27 cellular contexts compared by ENCODE assay signal in genomic region chr14:60197629-60198318, GRCh38. TPM values are rescaled to one million over a fixed set of nuclear protein-coding genes. Genes with fewer than 3 reads are reported as not detected.
DNase-seq lines count a peak whose midpoint lies in the region; ATAC-seq and TF ChIP-seq lines count a peak whose summit lies in the region.
"Had no signal": no experiment of that assay in that cellular context is flagged by ENCODE, and none has a peak within 500 bp of the region (broad histone marks: within the 10 kb centered on the region; RNA-seq: fewer than 3 reads in every experiment).

No MANE protein-coding gene starts in this region.

- H3K36me3 ChIP-seq in RWPE2 (ENCODE audit: low read depth) = no peaks in the 10 kb centered on the region
- no peaks in the 10 kb centered on the region for H3K36me3 ChIP-seq in left ventricle myocardium inferior
- H3K36me3 ChIP-seq: brain microvascular endothelial cell, heart right ventricle, tibial nerve had no signal

- DNase-seq in Daoy (ENCODE audit: low read depth) (peak; percentile 57), HT1080 (ENCODE audit: low read depth) (peak; percentile 78), RWPE2 (ENCODE audit: low spot score) (no peak), foreskin keratinocyte (peak in 1 of 2 donors; percentile 31), HPDE6-E6E7 (ENCODE audit: extremely low spot score) (no peak), left ventricle myocardium inferior (no peak), caudate nucleus (lab: John Stamatoyannopoulos, UW) (no peak)
- no peak for DNase-seq in activated CD8-positive, alpha-beta memory T cell treated with anti-CD3 and anti-CD28 coated beads for 24 hours
- DNase-seq: activated CD4-positive, alpha-beta T cell treated with anti-CD3 and anti-CD28 coated beads, Interleukin-2, amount 50 U/mL, for 1 hour; activated CD8-positive, alpha-beta memory T cell treated with anti-CD3 and anti-CD28 coated beads, Interleukin-2, amount 50 U/mL, for 48 hours; activated effector memory CD4-positive, alpha-beta T cell treated with anti-CD3 and anti-CD28 coated beads, Interleukin-2, amount 50 U/mL, for 16 hours; brain microvascular endothelial cell; CD4-positive, alpha-beta memory T cell; cortex of kidney; DMS79 treated with DMSO at 0.1 percent for 48 hours; heart right ventricle; left ventricle myocardium superior; NCI-H1048; NCI-H187 treated with DMSO at 0.1 percent for 48 hours; NCI-H226; NCI-H82; psoas muscle; stimulated activated CD4-positive, alpha-beta T cell treated with anti-CD3 and anti-CD28 coated beads, Interleukin-4, amount 100 ng/mL, for 1 hour; stimulated activated naive CD8-positive, alpha-beta T cell treated with anti-CD3 and anti-CD28 coated beads, Interleukin-15, Interleukin-2, amounts not matched to agents 100 U/mL and 50 U/mL, for 24 hours had no signal

- H3K4me1 ChIP-seq in RWPE2 (ENCODE audit: insufficient read depth, poor library complexity, severe bottlenecking) (no peaks in the 10 kb centered on the region), foreskin keratinocyte (no peaks in the 10 kb centered on the region), left ventricle myocardium inferior (no peaks in the 10 kb centered on the region)
- H3K4me1 ChIP-seq: psoas muscle, tibial nerve had no signal

- H3K27me3 ChIP-seq in RWPE2 (ENCODE audit: insufficient read depth, poor library complexity, severe bottlenecking) (no peaks in the 10 kb centered on the region), foreskin keratinocyte (peaks cover 8% of the 10 kb centered on the region), left ventricle myocardium inferior (ENCODE audit: low read depth) (no peaks in the 10 kb centered on the region)
- H3K27me3 ChIP-seq: brain microvascular endothelial cell, heart right ventricle, tibial nerve had no signal

- ATAC-seq in RWPE2 (ENCODE audit: low read depth) = peak; percentile 23; the same call in 2 of the 3 replicates
- ATAC-seq in foreskin keratinocyte = peak; percentile 69
- ATAC-seq: heart right ventricle; HepG2; left ventricle myocardium superior; stimulated activated naive CD8-positive, alpha-beta T cell treated with anti-CD3 and anti-CD28 coated beads, Interleukin-15, Interleukin-2, amounts not matched to agents 100 U/mL and 50 U/mL, for 24 hours had no signal

- intact Hi-C loops in left ventricle myocardium inferior (cut with micrococcal nuclease) = no loop called here

- no peak overlapping the region for H3K27ac ChIP-seq in RWPE2 (ENCODE audit: poor library complexity, severe bottlenecking)
- H3K27ac ChIP-seq in foreskin keratinocyte = no peak overlapping the region
- H3K27ac ChIP-seq in left ventricle myocardium inferior (replicated peaks) = no peak overlapping the region
- no peak overlapping the region for H3K27ac ChIP-seq in caudate nucleus (ENCODE audit: low read depth, low read length)
- H3K27ac ChIP-seq: brain microvascular endothelial cell, heart right ventricle, psoas muscle, skin epidermis, tibial nerve had no signal

- H3K4me3 ChIP-seq in RWPE2 (ENCODE audit: severe bottlenecking) = no peak overlapping the region
- H3K4me3 ChIP-seq in left ventricle myocardium inferior = no peak overlapping the region
- H3K4me3 ChIP-seq: heart right ventricle, psoas muscle, skin epidermis, tibial nerve had no signal

- H3K9me3 ChIP-seq in RWPE2 (ENCODE audit: severe bottlenecking) (no peaks in the 10 kb centered on the region), left ventricle myocardium inferior (replicated peaks) (peaks cover 30% of the 10 kb centered on the region)

- TF ChIP-seq CTCF in RWPE2 (IDR thresholded peaks at IDR 0.05; ENCODE audit: poor library complexity, severe bottlenecking) (no peak), foreskin keratinocyte (conservative IDR thresholded peaks at IDR 0.05) (no peak), left ventricle myocardium inferior (IDR thresholded peaks at IDR 0.05; ENCODE audit: borderline replicate concordance) (no peak)

RNA-seq across cellular contexts. Expression of gene DHRS7, which starts 32.6 kb away (rescaled TPM):
- 57.2 and 77.4 TPM in 2 replicates for total RNA-seq in Daoy (2014; rRNA removed; shearing (Covaris generic))
- total RNA-seq in HT1080 (2014; rRNA removed; shearing (Covaris generic)) = 52.9 and 64.8 TPM in 2 replicates
- polyA plus RNA-seq in HT1080 (2015; cell fraction: cytosol; rRNA removed) = 54.7 and 57.1 TPM in 2 replicates
- polyA plus RNA-seq in HT1080 (2015; cell fraction: nucleus; rRNA removed) = 31.1 and 34.2 TPM in 2 replicates
- total RNA-seq in foreskin keratinocyte (69.9 and 79.5 TPM in 2 replicates), left ventricle myocardium inferior (29.5 TPM)
- 78.1 and 85.9 TPM in 2 replicates for polyA plus RNA-seq in foreskin keratinocyte

RNA-seq across cellular contexts. Expression of gene PPM1A, which starts 51.2 kb away (rescaled TPM):
- 21.3 and 33.0 TPM in 2 replicates for total RNA-seq in Daoy (2014; rRNA removed; shearing (Covaris generic))
- total RNA-seq in HT1080 (2014; rRNA removed; shearing (Covaris generic)) = 11.1 and 14.2 TPM in 2 replicates
- 23.9 and 27.4 TPM in 2 replicates for polyA plus RNA-seq in HT1080 (2015; cell fraction: cytosol; rRNA removed)
- polyA plus RNA-seq in HT1080 (2015; cell fraction: nucleus; rRNA removed) = 24.0 and 32.8 TPM in 2 replicates
- total RNA-seq in foreskin keratinocyte (30.8 and 32.4 TPM in 2 replicates), left ventricle myocardium inferior (98.8 TPM)
- 17.4 and 20.2 TPM in 2 replicates for polyA plus RNA-seq in foreskin keratinocyte

Comparison
In these comparisons a context has a peak if more than half of its experiments do, and no peak if none do; other contexts are left out.
1. DNase-seq: peak in Daoy (single experiment) and HT1080 (single experiment); none in RWPE2 (single experiment), HPDE6-E6E7 (single experiment), left ventricle myocardium inferior (single experiment), activated CD8-positive, alpha-beta memory T cell treated with anti-CD3 and anti-CD28 coated beads for 24 hours (single experiment) and caudate nucleus (0 of 61).